ENCODE assay signal across 10 cellular contexts in the genomic region with DNA sequence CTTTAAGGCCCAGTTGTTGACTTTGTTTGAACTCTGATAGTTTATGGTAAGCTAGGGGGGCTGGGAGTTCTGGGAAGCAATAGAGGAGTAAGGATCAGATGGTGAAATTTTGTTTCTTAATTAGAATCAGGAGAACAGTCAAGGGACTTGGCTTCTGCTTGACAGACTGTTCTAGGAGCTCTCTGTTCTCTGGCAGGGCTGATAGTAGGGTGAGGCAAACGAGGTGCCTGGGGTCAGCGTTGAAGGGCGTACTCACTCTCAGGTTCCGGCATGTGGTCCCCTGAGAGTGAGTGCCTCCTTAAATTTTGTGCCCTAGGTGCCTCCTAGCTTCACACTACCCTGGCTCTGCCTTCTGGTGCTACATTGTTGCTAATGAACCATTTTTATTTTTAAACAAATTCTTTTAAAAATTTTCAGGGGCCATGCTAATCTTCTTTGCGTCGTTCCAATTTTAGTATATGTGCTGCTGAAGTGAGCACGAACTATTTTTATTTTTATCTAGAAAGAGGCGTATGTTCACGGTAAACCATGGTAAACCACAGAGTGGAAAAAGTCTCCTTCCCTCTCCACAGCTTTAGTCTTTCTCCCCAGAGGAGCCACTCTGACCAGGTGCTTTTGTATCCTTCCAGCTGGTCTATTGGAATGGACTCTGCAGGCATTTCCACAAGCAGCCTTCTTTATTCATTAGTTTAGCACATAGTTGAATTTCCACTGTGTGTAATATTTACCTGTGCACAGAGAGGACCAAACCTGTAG. TPM values are rescaled to one million over a fixed set of nuclear protein-coding genes. Genes with fewer than 3 reads are reported as not detected.
DNase-seq lines count a peak whose midpoint lies in the region; ATAC-seq and TF ChIP-seq lines count a peak whose summit lies in the region.
"Had no signal": no experiment of that assay in that cellular context is flagged by ENCODE, and none has a peak within 500 bp of the region (broad histone marks: within the 10 kb centered on the region; RNA-seq: fewer than 3 reads in every experiment).

No MANE protein-coding gene starts in this region.

- H3K9me3 Mint-ChIP-seq in activated T-helper 2 cell treated with anti-CD3 and anti-CD28 coated beads, Interferon-gamma antibody, Interleukin-2, Interleukin-4, amounts not matched to agents 10 μg/mL and 5 μg/mL and 100 μg/mL, durations not matched to agents 14 hours and 24 hours and 36 hours, result no peaks in the 10 kb centered on the region

- peaks cover 73% of the 10 kb centered on the region for H3K4me1 Mint-ChIP-seq in activated T-helper 2 cell treated with anti-CD3 and anti-CD28 coated beads, Interferon-gamma antibody, Interleukin-2, Interleukin-4, amounts not matched to agents 10 μg/mL and 5 μg/mL and 100 μg/mL, durations not matched to agents 14 hours and 24 hours and 36 hours (ENCODE audit: low read depth)

- H3K4me2 ChIP-seq in osteoblast (ENCODE audit: insufficient read depth, low read length), result no peak overlapping the region

- peak; percentile 30 for ATAC-seq in GM21576 (IDR thresholded peaks at IDR 0.05; ENCODE audit: unreplicated experiment)

- in situ Hi-C loops in brain microvascular endothelial cell (cut with HindIII; ENCODE audit: low pct_ligation_motif_present, low sequenced_read_pairs), result no loop called here

- peak overlapping the region; percentile 20 for H3K4me3 ChIP-seq in GM06990 (replicated peaks; ENCODE audit: low read depth, low read length)
- no peak overlapping the region for H3K4me3 ChIP-seq in osteoblast (ENCODE audit: insufficient read depth, low read length)
- H3K4me3 ChIP-seq in brain microvascular endothelial cell (ENCODE audit: low read depth, low read length), result no peak overlapping the region

- no peaks in the 10 kb centered on the region for H3K9me3 ChIP-seq in osteoblast (ENCODE audit: low read depth, low read length)

- DNase-seq in GM06990 (ENCODE audit: extremely low read depth, insufficient read length) (peak; percentile 31), myocyte (ENCODE audit: low read depth) (peak; percentile 44), osteoblast (ENCODE audit: insufficient read length, low spot score, missing footprints) (no peak), OCI-M2 (lab: John Stamatoyannopoulos, UW; ENCODE audit: unreplicated experiment) (no peak), brain microvascular endothelial cell (no peak), SHP77 (lab: John Stamatoyannopoulos, UW) (no peak)
- no peak for DNase-seq in activated T-helper 2 cell treated with anti-CD3 and anti-CD28 coated beads, Interferon-gamma antibody, Interleukin-2, Interleukin-4, amounts not matched to agents 10 μg/mL and 5 μg/mL and 100 μg/mL, durations not matched to agents 14 hours and 24 hours and 36 hours (ENCODE audit: low spot score)
- DNase-seq: activated CD8-positive, alpha-beta memory T cell treated with anti-CD3 and anti-CD28 coated beads, Interleukin-2, amount 50 U/mL, for 48 hours had no signal

- H3K27me3 ChIP-seq in GM06990 (replicated peaks; ENCODE audit: control insufficient read depth, insufficient read depth, low read length) (no peaks in the 10 kb centered on the region), osteoblast (ENCODE audit: insufficient read depth, low read length) (no peaks in the 10 kb centered on the region), brain microvascular endothelial cell (replicated peaks) (no peaks in the 10 kb centered on the region)

- peaks cover 71% of the 10 kb centered on the region for H3K79me2 ChIP-seq in osteoblast (ENCODE audit: insufficient read depth, low read length)

- H3K27me3 Mint-ChIP-seq in activated T-helper 2 cell treated with anti-CD3 and anti-CD28 coated beads, Interferon-gamma antibody, Interleukin-2, Interleukin-4, amounts not matched to agents 10 μg/mL and 5 μg/mL and 100 μg/mL, durations not matched to agents 14 hours and 24 hours and 36 hours (ENCODE audit: low read depth), result no peaks in the 10 kb centered on the region

- TF ChIP-seq CTCF in GM06990 (IDR thresholded peaks at IDR 0.05; ENCODE audit: insufficient read depth, low read length, poor library complexity, severe bottlenecking), result no peak
- no peak for TF ChIP-seq CTCF in osteoblast (IDR thresholded peaks at IDR 0.05; ENCODE audit: extremely low read depth, low read depth, low read length)
- TF ChIP-seq CTCF in brain microvascular endothelial cell (IDR thresholded peaks at IDR 0.05; ENCODE audit: low read depth, low read length, missing control alignments), result no peak

- H3K36me3 Mint-ChIP-seq in activated T-helper 2 cell treated with anti-CD3 and anti-CD28 coated beads, Interferon-gamma antibody, Interleukin-2, Interleukin-4, amounts not matched to agents 10 μg/mL and 5 μg/mL and 100 μg/mL, durations not matched to agents 14 hours and 24 hours and 36 hours (ENCODE audit: low read depth), result peaks cover 80% of the 10 kb centered on the region

- H3K4me3 Mint-ChIP-seq in activated T-helper 2 cell treated with anti-CD3 and anti-CD28 coated beads, Interferon-gamma antibody, Interleukin-2, Interleukin-4, amounts not matched to agents 10 μg/mL and 5 μg/mL and 100 μg/mL, durations not matched to agents 14 hours and 24 hours and 36 hours (ENCODE audit: low read depth), result peak overlapping the region; percentile 54

- peaks cover 48% of the 10 kb centered on the region for H4K20me1 ChIP-seq in osteoblast (ENCODE audit: insufficient read depth, low read length)

- no peak overlapping the region for H2AFZ ChIP-seq in osteoblast (ENCODE audit: low read length)

- H3K36me3 ChIP-seq in GM06990 (ENCODE audit: control insufficient read depth, insufficient read depth, low read length) (peaks cover 16% of the 10 kb centered on the region), osteoblast (ENCODE audit: insufficient read depth, low read length) (peaks cover 58% of the 10 kb centered on the region), brain microvascular endothelial cell (replicated peaks) (peaks cover 41% of the 10 kb centered on the region)

- intact Hi-C loops in activated T-helper 2 cell treated with anti-CD3 and anti-CD28 coated beads, Interferon-gamma antibody, Interleukin-2, Interleukin-4, amounts not matched to agents 10 μg/mL and 5 μg/mL and 100 μg/mL, durations not matched to agents 14 hours and 24 hours and 36 hours (cut with micrococcal nuclease), result loop anchor here (1.0 to 10.0 kb wide), 2 partner anchors 8 to 199 kb away; partner anchors contain the start of gene NFATC3

- H3K27ac Mint-ChIP-seq in activated T-helper 2 cell treated with anti-CD3 and anti-CD28 coated beads, Interferon-gamma antibody, Interleukin-2, Interleukin-4, amounts not matched to agents 10 μg/mL and 5 μg/mL and 100 μg/mL, durations not matched to agents 14 hours and 24 hours and 36 hours, result peak overlapping the region; percentile 76

- peaks cover 21% of the 10 kb centered on the region for H3K4me1 ChIP-seq in osteoblast (ENCODE audit: insufficient read depth, low read length)

- H3K27ac ChIP-seq in osteoblast (ENCODE audit: low read depth, low read length) (no peak overlapping the region), brain microvascular endothelial cell (no peak overlapping the region)

RNA-seq across cellular contexts. Expression of gene SLC7A6, which starts 19.7 kb away (rescaled TPM):
- total RNA-seq in activated T-helper 2 cell treated with anti-CD3 and anti-CD28 coated beads, Interferon-gamma antibody, Interleukin-2, Interleukin-4, amounts not matched to agents 10 μg/mL and 5 μg/mL and 100 μg/mL, durations not matched to agents 14 hours and 24 hours and 36 hours, result 107 and 108 TPM in 2 replicates
- 28.0 and 36.4 TPM in 2 replicates for total RNA-seq in myocyte
- 24.6 TPM for polyA plus RNA-seq in myocyte (2012)
- total RNA-seq in osteoblast, result 35.1 and 36.9 TPM in 2 replicates

RNA-seq across cellular contexts. Expression of gene SLC7A6OS, which starts 26.7 kb away (rescaled TPM):
- 24.7 and 26.7 TPM in 2 replicates for total RNA-seq in activated T-helper 2 cell treated with anti-CD3 and anti-CD28 coated beads, Interferon-gamma antibody, Interleukin-2, Interleukin-4, amounts not matched to agents 10 μg/mL and 5 μg/mL and 100 μg/mL, durations not matched to agents 14 hours and 24 hours and 36 hours
- 19.3 and 21.3 TPM in 2 replicates for total RNA-seq in myocyte
- 12.5 TPM for polyA plus RNA-seq in myocyte (2012)
- total RNA-seq in osteoblast, result 12.1 and 12.3 TPM in 2 replicates

RNA-seq across cellular contexts. Expression of gene PRMT7, which starts 26.8 kb away (rescaled TPM):
- total RNA-seq in activated T-helper 2 cell treated with anti-CD3 and anti-CD28 coated beads, Interferon-gamma antibody, Interleukin-2, Interleukin-4, amounts not matched to agents 10 μg/mL and 5 μg/mL and 100 μg/mL, durations not matched to agents 14 hours and 24 hours and 36 hours, result 80.5 and 90.7 TPM in 2 replicates
- total RNA-seq in myocyte (48.9 and 59.6 TPM in 2 replicates), osteoblast (35.4 and 36.9 TPM in 2 replicates)
- polyA plus RNA-seq in myocyte (2012), result 44.8 TPM

RNA-seq across cellular contexts. Expression of gene PLA2G15, which starts 38.8 kb away (rescaled TPM):
- total RNA-seq in activated T-helper 2 cell treated with anti-CD3 and anti-CD28 coated beads, Interferon-gamma antibody, Interleukin-2, Interleukin-4, amounts not matched to agents 10 μg/mL and 5 μg/mL and 100 μg/mL, durations not matched to agents 14 hours and 24 hours and 36 hours, result 9.0 and 10.3 TPM in 2 replicates
- total RNA-seq in myocyte, result 127 and 180 TPM in 2 replicates
- polyA plus RNA-seq in myocyte (2012), result 72.6 TPM
- total RNA-seq in osteoblast, result 30.8 and 30.9 TPM in 2 replicates

RNA-seq across cellular contexts. Expression of gene ESRP2, which starts 48.1 kb away (rescaled TPM):
- 0.23 and 0.34 TPM in 2 replicates for total RNA-seq in activated T-helper 2 cell treated with anti-CD3 and anti-CD28 coated beads, Interferon-gamma antibody, Interleukin-2, Interleukin-4, amounts not matched to agents 10 μg/mL and 5 μg/mL and 100 μg/mL, durations not matched to agents 14 hours and 24 hours and 36 hours
- total RNA-seq in myocyte (0.11 TPM in 1 of 2 replicates, not detected in the other), osteoblast (under 0.01 TPM in 1 of 2 replicates, not detected in the other)
- polyA plus RNA-seq in myocyte (2012), result 0.35 TPM
- total RNA-seq: M059J had no signal

Comparison
In these comparisons a context has a peak if more than half of its experiments do, and no peak if none do; other contexts are left out.
1. DNase-seq: peak in GM06990 (single experiment) and myocyte (single experiment); none in activated T-helper 2 cell treated with anti-CD3 and anti-CD28 coated beads, Interferon-gamma antibody, Interleukin-2, Interleukin-4, amounts not matched to agents 10 μg/mL and 5 μg/mL and 100 μg/mL, durations not matched to agents 14 hours and 24 hours and 36 hours (single experiment), osteoblast (single experiment), OCI-M2 (single experiment), brain microvascular endothelial cell (single experiment) and SHP77 (0 of 2).